In the genomic region with DNA sequence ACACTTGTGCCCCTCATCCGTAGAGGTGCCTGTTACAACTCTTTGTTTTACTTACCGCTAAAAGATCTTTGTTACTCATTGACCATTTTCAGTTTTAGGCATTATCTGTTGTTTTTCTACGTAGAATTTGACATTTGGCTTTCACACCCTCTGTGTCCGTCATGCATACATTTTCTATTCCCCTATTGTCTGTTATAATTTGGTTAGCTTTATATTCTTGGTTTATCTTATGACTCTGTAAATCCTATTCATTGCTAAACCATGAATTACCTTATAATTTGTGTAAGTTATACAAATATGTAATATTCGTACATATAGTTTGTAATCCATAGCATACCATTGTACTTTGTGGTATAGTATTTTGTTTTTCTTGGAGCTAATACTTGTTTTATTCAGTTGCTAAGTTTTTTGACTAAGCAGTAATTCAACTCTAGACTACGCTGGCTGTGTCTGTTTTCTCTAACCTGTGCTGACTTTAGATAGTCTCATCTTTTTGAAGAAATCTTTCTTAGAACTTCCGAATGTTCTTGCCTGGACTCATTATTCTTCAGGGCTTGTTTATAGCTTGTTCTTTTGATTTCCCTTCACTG, we compare ENCODE assay signal across 21 cellular contexts.
"Had no signal": no experiment of that assay in that cellular context is flagged by ENCODE, and none has a peak within 500 bp of the region (broad histone marks: within the 10 kb centered on the region; RNA-seq: fewer than 3 reads in every experiment).

No MANE protein-coding gene starts in this region.

- H3K27ac Mint-ChIP-seq: activated CD8-positive, alpha-beta memory T cell treated with anti-CD3 and anti-CD28 coated beads, Interleukin-2, amount 10 ng/mL, durations not matched to agents 7 days and 5 days; activated naive CD4-positive, alpha-beta T cell treated with anti-CD3 and anti-CD28 coated beads, Interleukin-2, amount 10 ng/mL, durations not matched to agents 7 days and 5 days; dendritic cell treated with granulocyte-macrophage colony-stimulating factor and Interleukin-4, amounts not matched to agents 40 ng/mL and 50 ng/mL, for 4 days; progenitor cell of endocrine pancreas; T-cell had no signal

- H3K4me1 ChIP-seq: foreskin keratinocyte, upper lobe of left lung had no signal

- H3K9me3 ChIP-seq: sigmoid colon, upper lobe of left lung had no signal

- H3K9me3 Mint-ChIP-seq: activated naive CD4-positive, alpha-beta T cell treated with anti-CD3 and anti-CD28 coated beads, Interleukin-2, amount 10 ng/mL, durations not matched to agents 7 days and 5 days; dendritic cell treated with granulocyte-macrophage colony-stimulating factor and Interleukin-4, amounts not matched to agents 40 ng/mL and 50 ng/mL, for 4 days had no signal

- H3K4me3 Mint-ChIP-seq: activated CD8-positive, alpha-beta memory T cell treated with anti-CD3 and anti-CD28 coated beads, Interleukin-2, amount 10 ng/mL, durations not matched to agents 7 days and 5 days; activated naive CD4-positive, alpha-beta T cell treated with anti-CD3 and anti-CD28 coated beads, Interleukin-2, amount 10 ng/mL, durations not matched to agents 7 days and 5 days; activated naive CD8-positive, alpha-beta T cell treated with anti-CD3 and anti-CD28 coated beads, Interleukin-2, amount 50 U/mL, for 24 hours; dendritic cell treated with granulocyte-macrophage colony-stimulating factor and Interleukin-4, amounts not matched to agents 40 ng/mL and 50 ng/mL, for 4 days; neural crest cell; T-cell had no signal

- H3K4me3 ChIP-seq: sigmoid colon, smooth muscle cell, upper lobe of left lung had no signal

- H3K27me3 ChIP-seq: foreskin keratinocyte, sigmoid colon, upper lobe of left lung had no signal

- H3K4me2 ChIP-seq: smooth muscle cell had no signal

- H3K27ac ChIP-seq: foreskin keratinocyte, sigmoid colon, upper lobe of left lung had no signal

- H3K27me3 Mint-ChIP-seq: activated CD8-positive, alpha-beta memory T cell treated with anti-CD3 and anti-CD28 coated beads, Interleukin-2, amount 10 ng/mL, durations not matched to agents 7 days and 5 days; activated naive CD4-positive, alpha-beta T cell treated with anti-CD3 and anti-CD28 coated beads, Interleukin-2, amount 10 ng/mL, durations not matched to agents 7 days and 5 days; activated naive CD8-positive, alpha-beta T cell treated with anti-CD3 and anti-CD28 coated beads, Interleukin-2, amount 50 U/mL, for 24 hours; dendritic cell treated with granulocyte-macrophage colony-stimulating factor and Interleukin-4, amounts not matched to agents 40 ng/mL and 50 ng/mL, for 4 days; progenitor cell of endocrine pancreas; T-cell had no signal

- ATAC-seq: activated CD8-positive, alpha-beta memory T cell treated with anti-CD3 and anti-CD28 coated beads, Interleukin-2, amount 10 ng/mL, durations not matched to agents 7 days and 5 days; activated naive CD8-positive, alpha-beta T cell treated with anti-CD3 and anti-CD28 coated beads, Interleukin-2, amount 50 U/mL, for 24 hours; foreskin keratinocyte; T-cell had no signal

- DNase-seq: activated CD4-positive, alpha-beta T cell treated with anti-CD3 and anti-CD28 coated beads, Interleukin-2, amount 50 U/mL, for 4 hours; activated CD8-positive, alpha-beta memory T cell treated with anti-CD3 and anti-CD28 coated beads, Interleukin-2, amount 10 ng/mL, durations not matched to agents 7 days and 5 days; activated effector memory CD4-positive, alpha-beta T cell treated with Interleukin-2 at 50 U/mL for 16 hours; activated naive CD4-positive, alpha-beta T cell treated with anti-CD3 and anti-CD28 coated beads, Interleukin-2, amount 10 ng/mL, durations not matched to agents 7 days and 5 days; activated naive CD8-positive, alpha-beta T cell treated with anti-CD3 and anti-CD28 coated beads, Interleukin-2, amount 50 U/mL, for 24 hours; effector CD4-positive, alpha-beta T cell; foreskin keratinocyte; left colon; mesenchymal stem cell; occipital lobe; retina; sigmoid colon; stimulated activated CD4-positive, alpha-beta T cell treated with anti-CD3 and anti-CD28 coated beads, Interleukin-15, amount 100 ng/mL, for 24 hours; stimulated activated CD8-positive, alpha-beta memory T cell treated with anti-CD3 and anti-CD28 coated beads, Interleukin-4, amount 100 ng/mL, for 48 hours; stimulated activated naive CD4-positive, alpha-beta T cell; T-cell; upper lobe of left lung had no signal
